ENCODE assay signal across 19 cellular contexts in genomic region chr9:69943146-69943545, GRCh38.
A peak's percentile ranks its signal among the peaks of the same experiment; 100 is the strongest.
DNase-seq lines count a peak whose midpoint lies in the region; ATAC-seq, FAIRE-seq and TF ChIP-seq lines count a peak whose summit lies in the region.
"Had no signal": no experiment of that assay in that cellular context is flagged by ENCODE, and none has a peak within 500 bp of the region (broad histone marks: within the 10 kb centered on the region; RNA-seq: fewer than 3 reads in every experiment).

No MANE protein-coding gene starts in this region.

- H3K4me2 ChIP-seq in IMR-90 (ENCODE audit: low read depth, low read length), result no peak overlapping the region

- no peak overlapping the region for H4K91ac ChIP-seq in IMR-90 (ENCODE audit: insufficient read depth, low read depth, low read length)

- no peak for TF ChIP-seq RAD21 in IMR-90 (IDR thresholded peaks at IDR 0.05; ENCODE audit: low read length)

- in situ Hi-C loops in IMR-90 (cut with MboI; ENCODE audit: low sequenced_read_pairs), result no loop called here

- no peak overlapping the region; the same call in 1 of the 2 replicates for H2BK120ac ChIP-seq in IMR-90 (ENCODE audit: low read depth, low read length)

- intact Hi-C loops in IMR-90 (cut with micrococcal nuclease), result loop anchor here (10.0 kb wide), 1 partner anchor 662 kb away; no protein-coding TSS in a partner anchor

- no peak overlapping the region for H4K5ac ChIP-seq in IMR-90 (ENCODE audit: low read depth, low read length)

- no peaks in the 10 kb centered on the region for H3K79me1 ChIP-seq in IMR-90 (ENCODE audit: low read depth in 1 of 2, low read length in 2 of 2)

- no peak overlapping the region for H2BK15ac ChIP-seq in IMR-90 (ENCODE audit: low read depth, low read length)

- FAIRE-seq in GM19239 (lab: Jason Lieb, UNC), result no peak
- FAIRE-seq: A204.1, D721Med, GM18507, H1, HepG2, HTR-8/SVneo had no signal

- H3K36me3 ChIP-seq in IMR-90 (ENCODE audit: control insufficient read depth, insufficient read depth, low read length), result no peaks in the 10 kb centered on the region
- H3K36me3 ChIP-seq: BE2C had no signal

- CTCF ChIA-PET in IMR-90 (lab: Yijun Ruan, JAX), result no interaction called here

- WGBS in IMR-90 (ENCODE audit: extremely low coverage in 2 of 2, insufficient read length in 1 of 2), 2 experiments, result no CpG with 5 or more reads among the region's 3 CpGs

- no peaks in the 10 kb centered on the region for H3K27me3 ChIP-seq in IMR-90 (ENCODE audit: control insufficient read depth, insufficient read depth, low read length)

- H2AK5ac ChIP-seq in IMR-90 (ENCODE audit: low read depth, low read length), result no peak overlapping the region

- H3K9me1 ChIP-seq in IMR-90 (ENCODE audit: insufficient read depth, low read length), result peaks cover 3% of the 10 kb centered on the region; the same call in 1 of the 2 replicates

- DNase-seq in NCI-H345 (lab: John Stamatoyannopoulos, UW) (peak; percentile 32), NCI-H345 treated with DMSO at 0.1 percent for 48 hours (lab: John Stamatoyannopoulos, UW; ENCODE audit: unreplicated experiment) (no peak), ELR (ENCODE audit: low read depth) (peak; percentile 19), IMR-90 (no peak), fibroblast of gingiva (ENCODE audit: low read depth) (peak; percentile 44), GM19239 (ENCODE audit: insufficient read length, low spot score) (no peak), C1 segment of cervical spinal cord (lab: John Stamatoyannopoulos, UW) (no peak)
- DNase-seq: BE2C; CD8-positive, alpha-beta T cell; DMS53; HCEC 1CT; HFFc6 had no signal

- H3K4me1 ChIP-seq in IMR-90 (ENCODE audit: control insufficient read depth, insufficient read depth, low read length), result peaks cover 7% of the 10 kb centered on the region
- H3K4me1 ChIP-seq: BE2C had no signal

- H2AK9ac ChIP-seq in IMR-90 (replicated peaks; ENCODE audit: low read depth, low read length, poor library complexity), result no peak overlapping the region

- H3K23ac ChIP-seq in IMR-90 (ENCODE audit: low read depth, low read length), result no peak overlapping the region

- no peaks in the 10 kb centered on the region for H3K9me3 ChIP-seq in IMR-90 (ENCODE audit: control insufficient read depth, insufficient read depth, low read length)
- H3K9me3 ChIP-seq: BE2C had no signal

- H3K18ac ChIP-seq in IMR-90 (ENCODE audit: low read depth, low read length), result no peak overlapping the region

- no TSS peak for BruUV-seq in IMR-90 (replicated peaks; lab: Mats Ljungman, UMichigan)

- dilution Hi-C loops in IMR-90 (cut with HindIII; ENCODE audit: low sequenced_read_pairs, unreplicated experiment), result no loop called here

- TF ChIP-seq CTCF in IMR-90 (conservative IDR thresholded peaks at IDR 0.05; ENCODE audit: low read depth, low read length), result no peak

- no peak overlapping the region for H3K9ac ChIP-seq in IMR-90 (ENCODE audit: low read depth, low read length)

- H3K4me3 ChIP-seq in IMR-90 (ENCODE audit: insufficient read depth, low read depth, low read length), result no peak overlapping the region

- H3K56ac ChIP-seq in IMR-90 (ENCODE audit: extremely low read depth, insufficient read depth, low read length), result no peak overlapping the region

- ATAC-seq in IMR-90 (ENCODE audit: low read depth), result no peak
- no peak for ATAC-seq in GM21528 (IDR thresholded peaks at IDR 0.05; ENCODE audit: low FRiP score, unreplicated experiment)
- ATAC-seq: CD8-positive, alpha-beta T cell; HepG2 had no signal

- no peaks in the 10 kb centered on the region for H4K20me1 ChIP-seq in IMR-90 (ENCODE audit: insufficient read depth, low read length)

- H2BK5ac ChIP-seq in IMR-90 (ENCODE audit: low read depth, low read length, poor library complexity, severe bottlenecking), result no peak overlapping the region

- H2AFZ ChIP-seq in IMR-90 (replicated peaks; ENCODE audit: low read length, poor library complexity), result no peak overlapping the region

- 0 out of 2 replicates have a peak overlapping the region, but pooled peaks have one; percentile 12 for H2BK20ac ChIP-seq in IMR-90 (ENCODE audit: low read depth, low read length)

- POLR2A ChIA-PET in IMR-90 (lab: Charles Lee; ENCODE audit: unreplicated experiment), result no interaction called here

- no peak for TF ChIP-seq POLR2A in IMR-90 (IDR thresholded peaks at IDR 0.05; ENCODE audit: low read depth, low read length)

- no peak overlapping the region for H3K4ac ChIP-seq in IMR-90 (ENCODE audit: low read depth, low read length)

- H4K8ac ChIP-seq in IMR-90 (ENCODE audit: low read depth in 2 of 2, low read length in 2 of 2), result no peak overlapping the region

- H3K27ac ChIP-seq in IMR-90 (ENCODE audit: insufficient read depth, low read length), result no peak overlapping the region

- no peak overlapping the region for H3K14ac ChIP-seq in IMR-90 (replicated peaks; ENCODE audit: low read depth, low read length)

TF ChIP-seq in IMR-90, 13 proteins besides CTCF, POLR2A, EP300 and RAD21:
- TF ChIP-seq MXI1 (IDR thresholded peaks at IDR 0.05; ENCODE audit: borderline replicate concordance, low read depth, low read length) (no peak), RFX5 (IDR thresholded peaks at IDR 0.05; ENCODE audit: low read depth, low read length) (no peak), ELK1 (IDR thresholded peaks at IDR 0.05; ENCODE audit: borderline replicate concordance, low read depth, low read length) (no peak), MAFK (IDR thresholded peaks at IDR 0.05; ENCODE audit: low read depth, low read length) (no peak), BHLHE40 (IDR thresholded peaks at IDR 0.05; ENCODE audit: low read depth, low read length) (no peak), FOS (IDR thresholded peaks at IDR 0.05; ENCODE audit: low read depth, low read length) (no peak), MAZ (IDR thresholded peaks at IDR 0.05; ENCODE audit: borderline replicate concordance, low read depth, low read length) (no peak), CHD1 (IDR thresholded peaks at IDR 0.05; ENCODE audit: low read depth, low read length) (no peak), CEBPB (IDR thresholded peaks at IDR 0.05; ENCODE audit: low read depth, low read length) (no peak), USF2 (IDR thresholded peaks at IDR 0.05; ENCODE audit: low read depth, low read length) (no peak)

Comparison
In these comparisons a context has a peak if more than half of its experiments do, and no peak if none do; other contexts are left out.
1. DNase-seq: peak in NCI-H345 (single experiment), ELR (single experiment) and fibroblast of gingiva (single experiment); none in NCI-H345 treated with DMSO at 0.1 percent for 48 hours (single experiment), IMR-90 (single experiment), GM19239 (single experiment) and C1 segment of cervical spinal cord (0 of 14).